1 cellular context compared by ENCODE assay signal in the genomic region with DNA sequence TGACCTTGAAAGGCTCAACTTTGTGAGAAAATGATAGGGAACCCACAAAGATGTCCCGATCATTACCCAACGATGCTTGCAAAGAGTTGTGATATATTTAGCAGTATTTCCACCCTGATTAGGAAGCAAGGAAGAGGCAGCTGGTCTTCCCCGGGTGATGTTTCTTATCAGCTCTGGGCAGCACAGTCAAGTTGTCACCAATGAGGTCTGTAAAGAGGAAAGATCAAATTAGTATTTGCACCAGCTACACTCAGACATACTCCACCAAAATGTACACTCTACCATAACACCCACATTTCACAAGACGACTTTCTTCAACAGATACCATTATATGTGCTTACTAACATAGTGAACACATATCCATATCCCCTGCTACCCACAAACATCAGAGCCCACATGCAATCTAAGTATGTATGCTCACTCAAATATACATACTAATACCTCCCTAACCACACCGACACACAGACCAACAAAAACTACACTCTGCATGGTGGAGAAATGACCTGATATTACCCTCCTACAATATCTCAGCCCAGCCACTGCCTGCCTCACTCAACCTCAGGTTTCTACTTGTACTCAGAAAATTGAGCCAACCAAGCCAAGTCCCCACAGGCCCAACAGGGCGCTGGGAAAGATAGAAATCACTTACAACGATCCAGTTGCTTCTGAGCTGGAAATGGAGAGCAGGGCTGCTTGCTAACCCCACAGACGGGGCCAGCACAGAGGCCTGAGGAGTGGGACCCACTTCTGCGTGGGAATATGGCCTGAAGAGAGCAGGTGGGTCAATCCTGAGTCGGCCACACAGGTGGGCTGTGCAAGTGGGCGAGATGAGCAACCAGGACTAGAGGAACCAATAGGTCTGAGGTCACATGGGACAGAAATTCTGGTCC.
TF ChIP-seq lines count a peak whose summit lies in the region.

No MANE protein-coding gene starts in this region.

TF ChIP-seq in K562, 482 proteins besides CTCF, POLR2A, EP300 and RAD21 (continues in another document):
- TF ChIP-seq, protein P1, sequence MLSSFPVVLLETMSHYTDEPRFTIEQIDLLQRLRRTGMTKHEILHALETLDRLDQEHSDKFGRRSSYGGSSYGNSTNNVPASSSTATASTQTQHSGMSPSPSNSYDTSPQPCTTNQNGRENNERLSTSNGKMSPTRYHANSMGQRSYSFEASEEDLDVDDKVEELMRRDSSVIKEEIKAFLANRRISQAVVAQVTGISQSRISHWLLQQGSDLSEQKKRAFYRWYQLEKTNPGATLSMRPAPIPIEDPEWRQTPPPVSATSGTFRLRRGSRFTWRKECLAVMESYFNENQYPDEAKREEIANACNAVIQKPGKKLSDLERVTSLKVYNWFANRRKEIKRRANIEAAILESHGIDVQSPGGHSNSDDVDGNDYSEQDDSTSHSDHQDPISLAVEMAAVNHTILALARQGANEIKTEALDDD (IDR thresholded peaks at IDR 0.05) = peak; percentile 89
- TF ChIP-seq SRF (CRISPR knock-in tag; IDR thresholded peaks at IDR 0.05) (peak in 1 of 2 experiments; percentile 79; a peak in 2 of 4 replicates), CBFA2T3 (IDR thresholded peaks at IDR 0.05) (peak; percentile 98), STAT5A (IDR thresholded peaks at IDR 0.05; ENCODE audit: borderline replicate concordance, low read length) (peak; percentile 90), DNMT1 (IDR thresholded peaks at IDR 0.05) (no peak), RBBP5 (IDR thresholded peaks at IDR 0.05; ENCODE audit: borderline replicate concordance, insufficient read depth, low read length, poor library complexity, severe bottlenecking) (peak; percentile 58), CTBP1 (IDR thresholded peaks at IDR 0.05; ENCODE audit: borderline replicate concordance) (peak; percentile 98), MIER1 (IDR thresholded peaks at IDR 0.05; ENCODE audit: low read depth) (no peak), ESRRB (CRISPR knock-in tag; IDR thresholded peaks at IDR 0.05; ENCODE audit: borderline replicate concordance) (no peak), GATA2 (CRISPR knock-in tag; IDR thresholded peaks at IDR 0.05) (peak; percentile 89), L3MBTL2 (IDR thresholded peaks at IDR 0.05) (peak; percentile 9), EP400 (IDR thresholded peaks at IDR 0.05) (peak; percentile 48), ZNF583 (CRISPR knock-in tag; IDR thresholded peaks at IDR 0.05) (peak; percentile 81; the same call in 1 of the 2 replicates), SMARCA4 (IDR thresholded peaks at IDR 0.05) (peak; percentile 92), TEAD4 (IDR thresholded peaks at IDR 0.05; ENCODE audit: low read length) (peak; percentile 98), TEAD4 (CRISPR knock-in tag; IDR thresholded peaks at IDR 0.05; ENCODE audit: borderline replicate concordance) (no peak), TEAD2 (tag; IDR thresholded peaks at IDR 0.05) (no peak), SMARCE1 (IDR thresholded peaks at IDR 0.05) (peak; percentile 90), MAZ (CRISPR knock-in tag; conservative IDR thresholded peaks at IDR 0.05 in 1 of 2, IDR thresholded peaks at IDR 0.05 in 1 of 2) (peak in 1 of 2 experiments; percentile 25; a peak in 3 of 4 replicates), ZNF274 (IDR thresholded peaks at IDR 0.05; ENCODE audit: borderline replicate concordance, low read depth, low read length) (peak; percentile 41; the same call in 1 of the 2 replicates), TRIM24 (IDR thresholded peaks at IDR 0.05) (peak; percentile 87 to 92), ZNF197 (CRISPR knock-in tag; IDR thresholded peaks at IDR 0.05; ENCODE audit: low read depth) (0 out of 2 replicates have a peak, but pooled peaks have one; percentile 55), RB1 (IDR thresholded peaks at IDR 0.05; ENCODE audit: low read depth) (0 out of 2 replicates have a peak, but pooled peaks have one; percentile 13)
- TF ChIP-seq, protein P2, sequence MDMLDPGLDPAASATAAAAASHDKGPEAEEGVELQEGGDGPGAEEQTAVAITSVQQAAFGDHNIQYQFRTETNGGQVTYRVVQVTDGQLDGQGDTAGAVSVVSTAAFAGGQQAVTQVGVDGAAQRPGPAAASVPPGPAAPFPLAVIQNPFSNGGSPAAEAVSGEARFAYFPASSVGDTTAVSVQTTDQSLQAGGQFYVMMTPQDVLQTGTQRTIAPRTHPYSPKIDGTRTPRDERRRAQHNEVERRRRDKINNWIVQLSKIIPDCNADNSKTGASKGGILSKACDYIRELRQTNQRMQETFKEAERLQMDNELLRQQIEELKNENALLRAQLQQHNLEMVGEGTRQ (CRISPR knock-in tag; IDR thresholded peaks at IDR 0.05) = 0 out of 2 replicates have a peak, but pooled peaks have one; percentile 21
- TF ChIP-seq, protein P3, sequence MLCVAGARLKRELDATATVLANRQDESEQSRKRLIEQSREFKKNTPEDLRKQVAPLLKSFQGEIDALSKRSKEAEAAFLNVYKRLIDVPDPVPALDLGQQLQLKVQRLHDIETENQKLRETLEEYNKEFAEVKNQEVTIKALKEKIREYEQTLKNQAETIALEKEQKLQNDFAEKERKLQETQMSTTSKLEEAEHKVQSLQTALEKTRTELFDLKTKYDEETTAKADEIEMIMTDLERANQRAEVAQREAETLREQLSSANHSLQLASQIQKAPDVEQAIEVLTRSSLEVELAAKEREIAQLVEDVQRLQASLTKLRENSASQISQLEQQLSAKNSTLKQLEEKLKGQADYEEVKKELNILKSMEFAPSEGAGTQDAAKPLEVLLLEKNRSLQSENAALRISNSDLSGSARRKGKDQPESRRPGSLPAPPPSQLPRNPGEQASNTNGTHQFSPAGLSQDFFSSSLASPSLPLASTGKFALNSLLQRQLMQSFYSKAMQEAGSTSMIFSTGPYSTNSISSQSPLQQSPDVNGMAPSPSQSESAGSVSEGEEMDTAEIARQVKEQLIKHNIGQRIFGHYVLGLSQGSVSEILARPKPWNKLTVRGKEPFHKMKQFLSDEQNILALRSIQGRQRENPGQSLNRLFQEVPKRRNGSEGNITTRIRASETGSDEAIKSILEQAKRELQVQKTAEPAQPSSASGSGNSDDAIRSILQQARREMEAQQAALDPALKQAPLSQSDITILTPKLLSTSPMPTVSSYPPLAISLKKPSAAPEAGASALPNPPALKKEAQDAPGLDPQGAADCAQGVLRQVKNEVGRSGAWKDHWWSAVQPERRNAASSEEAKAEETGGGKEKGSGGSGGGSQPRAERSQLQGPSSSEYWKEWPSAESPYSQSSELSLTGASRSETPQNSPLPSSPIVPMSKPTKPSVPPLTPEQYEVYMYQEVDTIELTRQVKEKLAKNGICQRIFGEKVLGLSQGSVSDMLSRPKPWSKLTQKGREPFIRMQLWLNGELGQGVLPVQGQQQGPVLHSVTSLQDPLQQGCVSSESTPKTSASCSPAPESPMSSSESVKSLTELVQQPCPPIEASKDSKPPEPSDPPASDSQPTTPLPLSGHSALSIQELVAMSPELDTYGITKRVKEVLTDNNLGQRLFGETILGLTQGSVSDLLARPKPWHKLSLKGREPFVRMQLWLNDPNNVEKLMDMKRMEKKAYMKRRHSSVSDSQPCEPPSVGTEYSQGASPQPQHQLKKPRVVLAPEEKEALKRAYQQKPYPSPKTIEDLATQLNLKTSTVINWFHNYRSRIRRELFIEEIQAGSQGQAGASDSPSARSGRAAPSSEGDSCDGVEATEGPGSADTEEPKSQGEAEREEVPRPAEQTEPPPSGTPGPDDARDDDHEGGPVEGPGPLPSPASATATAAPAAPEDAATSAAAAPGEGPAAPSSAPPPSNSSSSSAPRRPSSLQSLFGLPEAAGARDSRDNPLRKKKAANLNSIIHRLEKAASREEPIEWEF (CRISPR knock-in tag; IDR thresholded peaks at IDR 0.05) = peak; percentile 49; the same call in 1 of the 2 replicates
- TF ChIP-seq, protein P4, sequence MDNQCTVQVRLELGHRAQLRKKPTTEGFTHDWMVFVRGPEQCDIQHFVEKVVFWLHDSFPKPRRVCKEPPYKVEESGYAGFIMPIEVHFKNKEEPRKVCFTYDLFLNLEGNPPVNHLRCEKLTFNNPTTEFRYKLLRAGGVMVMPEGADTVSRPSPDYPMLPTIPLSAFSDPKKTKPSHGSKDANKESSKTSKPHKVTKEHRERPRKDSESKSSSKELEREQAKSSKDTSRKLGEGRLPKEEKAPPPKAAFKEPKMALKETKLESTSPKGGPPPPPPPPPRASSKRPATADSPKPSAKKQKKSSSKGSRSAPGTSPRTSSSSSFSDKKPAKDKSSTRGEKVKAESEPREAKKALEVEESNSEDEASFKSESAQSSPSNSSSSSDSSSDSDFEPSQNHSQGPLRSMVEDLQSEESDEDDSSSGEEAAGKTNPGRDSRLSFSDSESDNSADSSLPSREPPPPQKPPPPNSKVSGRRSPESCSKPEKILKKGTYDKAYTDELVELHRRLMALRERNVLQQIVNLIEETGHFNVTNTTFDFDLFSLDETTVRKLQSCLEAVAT (IDR thresholded peaks at IDR 0.05) = peak in 1 of 2 experiments; percentile 57; a peak in 2 of 4 replicates
- TF ChIP-seq, protein P5, sequence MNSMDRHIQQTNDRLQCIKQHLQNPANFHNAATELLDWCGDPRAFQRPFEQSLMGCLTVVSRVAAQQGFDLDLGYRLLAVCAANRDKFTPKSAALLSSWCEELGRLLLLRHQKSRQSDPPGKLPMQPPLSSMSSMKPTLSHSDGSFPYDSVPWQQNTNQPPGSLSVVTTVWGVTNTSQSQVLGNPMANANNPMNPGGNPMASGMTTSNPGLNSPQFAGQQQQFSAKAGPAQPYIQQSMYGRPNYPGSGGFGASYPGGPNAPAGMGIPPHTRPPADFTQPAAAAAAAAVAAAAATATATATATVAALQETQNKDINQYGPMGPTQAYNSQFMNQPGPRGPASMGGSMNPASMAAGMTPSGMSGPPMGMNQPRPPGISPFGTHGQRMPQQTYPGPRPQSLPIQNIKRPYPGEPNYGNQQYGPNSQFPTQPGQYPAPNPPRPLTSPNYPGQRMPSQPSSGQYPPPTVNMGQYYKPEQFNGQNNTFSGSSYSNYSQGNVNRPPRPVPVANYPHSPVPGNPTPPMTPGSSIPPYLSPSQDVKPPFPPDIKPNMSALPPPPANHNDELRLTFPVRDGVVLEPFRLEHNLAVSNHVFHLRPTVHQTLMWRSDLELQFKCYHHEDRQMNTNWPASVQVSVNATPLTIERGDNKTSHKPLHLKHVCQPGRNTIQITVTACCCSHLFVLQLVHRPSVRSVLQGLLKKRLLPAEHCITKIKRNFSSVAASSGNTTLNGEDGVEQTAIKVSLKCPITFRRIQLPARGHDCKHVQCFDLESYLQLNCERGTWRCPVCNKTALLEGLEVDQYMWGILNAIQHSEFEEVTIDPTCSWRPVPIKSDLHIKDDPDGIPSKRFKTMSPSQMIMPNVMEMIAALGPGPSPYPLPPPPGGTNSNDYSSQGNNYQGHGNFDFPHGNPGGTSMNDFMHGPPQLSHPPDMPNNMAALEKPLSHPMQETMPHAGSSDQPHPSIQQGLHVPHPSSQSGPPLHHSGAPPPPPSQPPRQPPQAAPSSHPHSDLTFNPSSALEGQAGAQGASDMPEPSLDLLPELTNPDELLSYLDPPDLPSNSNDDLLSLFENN (IDR thresholded peaks at IDR 0.05; ENCODE audit: low read depth in 2 of 2, low read length in 2 of 2) = peak in 1 of 2 experiments; percentile 84; a peak in 2 of 4 replicates
- TF ChIP-seq, protein P6, sequence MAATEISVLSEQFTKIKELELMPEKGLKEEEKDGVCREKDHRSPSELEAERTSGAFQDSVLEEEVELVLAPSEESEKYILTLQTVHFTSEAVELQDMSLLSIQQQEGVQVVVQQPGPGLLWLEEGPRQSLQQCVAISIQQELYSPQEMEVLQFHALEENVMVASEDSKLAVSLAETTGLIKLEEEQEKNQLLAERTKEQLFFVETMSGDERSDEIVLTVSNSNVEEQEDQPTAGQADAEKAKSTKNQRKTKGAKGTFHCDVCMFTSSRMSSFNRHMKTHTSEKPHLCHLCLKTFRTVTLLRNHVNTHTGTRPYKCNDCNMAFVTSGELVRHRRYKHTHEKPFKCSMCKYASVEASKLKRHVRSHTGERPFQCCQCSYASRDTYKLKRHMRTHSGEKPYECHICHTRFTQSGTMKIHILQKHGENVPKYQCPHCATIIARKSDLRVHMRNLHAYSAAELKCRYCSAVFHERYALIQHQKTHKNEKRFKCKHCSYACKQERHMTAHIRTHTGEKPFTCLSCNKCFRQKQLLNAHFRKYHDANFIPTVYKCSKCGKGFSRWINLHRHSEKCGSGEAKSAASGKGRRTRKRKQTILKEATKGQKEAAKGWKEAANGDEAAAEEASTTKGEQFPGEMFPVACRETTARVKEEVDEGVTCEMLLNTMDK (IDR thresholded peaks at IDR 0.05; ENCODE audit: borderline replicate concordance, insufficient read depth, low read depth, low read length, poor library complexity, severe bottlenecking) = no peak
- TF ChIP-seq, protein P7, sequence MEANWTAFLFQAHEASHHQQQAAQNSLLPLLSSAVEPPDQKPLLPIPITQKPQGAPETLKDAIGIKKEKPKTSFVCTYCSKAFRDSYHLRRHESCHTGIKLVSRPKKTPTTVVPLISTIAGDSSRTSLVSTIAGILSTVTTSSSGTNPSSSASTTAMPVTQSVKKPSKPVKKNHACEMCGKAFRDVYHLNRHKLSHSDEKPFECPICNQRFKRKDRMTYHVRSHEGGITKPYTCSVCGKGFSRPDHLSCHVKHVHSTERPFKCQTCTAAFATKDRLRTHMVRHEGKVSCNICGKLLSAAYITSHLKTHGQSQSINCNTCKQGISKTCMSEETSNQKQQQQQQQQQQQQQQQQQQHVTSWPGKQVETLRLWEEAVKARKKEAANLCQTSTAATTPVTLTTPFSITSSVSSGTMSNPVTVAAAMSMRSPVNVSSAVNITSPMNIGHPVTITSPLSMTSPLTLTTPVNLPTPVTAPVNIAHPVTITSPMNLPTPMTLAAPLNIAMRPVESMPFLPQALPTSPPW (CRISPR knock-in tag; IDR thresholded peaks at IDR 0.05) = peak; percentile 80
- TF ChIP-seq, protein P8, sequence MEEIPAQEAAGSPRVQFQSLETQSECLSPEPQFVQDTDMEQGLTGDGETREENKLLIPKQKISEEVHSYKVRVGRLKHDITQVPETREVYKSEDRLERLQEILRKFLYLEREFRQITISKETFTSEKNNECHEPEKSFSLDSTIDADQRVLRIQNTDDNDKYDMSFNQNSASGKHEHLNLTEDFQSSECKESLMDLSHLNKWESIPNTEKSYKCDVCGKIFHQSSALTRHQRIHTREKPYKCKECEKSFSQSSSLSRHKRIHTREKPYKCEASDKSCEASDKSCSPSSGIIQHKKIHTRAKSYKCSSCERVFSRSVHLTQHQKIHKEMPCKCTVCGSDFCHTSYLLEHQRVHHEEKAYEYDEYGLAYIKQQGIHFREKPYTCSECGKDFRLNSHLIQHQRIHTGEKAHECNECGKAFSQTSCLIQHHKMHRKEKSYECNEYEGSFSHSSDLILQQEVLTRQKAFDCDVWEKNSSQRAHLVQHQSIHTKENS (CRISPR knock-in tag; IDR thresholded peaks at IDR 0.05) = no peak
- TF ChIP-seq, protein P9, sequence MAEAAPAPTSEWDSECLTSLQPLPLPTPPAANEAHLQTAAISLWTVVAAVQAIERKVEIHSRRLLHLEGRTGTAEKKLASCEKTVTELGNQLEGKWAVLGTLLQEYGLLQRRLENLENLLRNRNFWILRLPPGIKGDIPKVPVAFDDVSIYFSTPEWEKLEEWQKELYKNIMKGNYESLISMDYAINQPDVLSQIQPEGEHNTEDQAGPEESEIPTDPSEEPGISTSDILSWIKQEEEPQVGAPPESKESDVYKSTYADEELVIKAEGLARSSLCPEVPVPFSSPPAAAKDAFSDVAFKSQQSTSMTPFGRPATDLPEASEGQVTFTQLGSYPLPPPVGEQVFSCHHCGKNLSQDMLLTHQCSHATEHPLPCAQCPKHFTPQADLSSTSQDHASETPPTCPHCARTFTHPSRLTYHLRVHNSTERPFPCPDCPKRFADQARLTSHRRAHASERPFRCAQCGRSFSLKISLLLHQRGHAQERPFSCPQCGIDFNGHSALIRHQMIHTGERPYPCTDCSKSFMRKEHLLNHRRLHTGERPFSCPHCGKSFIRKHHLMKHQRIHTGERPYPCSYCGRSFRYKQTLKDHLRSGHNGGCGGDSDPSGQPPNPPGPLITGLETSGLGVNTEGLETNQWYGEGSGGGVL (CRISPR knock-in tag; IDR thresholded peaks at IDR 0.05) = no peak
